Comparison of ENCODE assay signal across 1 cellular context in genomic region chr12:3431685-3432084, GRCh38.
TF ChIP-seq lines count a peak whose summit lies in the region.

No MANE protein-coding gene starts in this region.

TF ChIP-seq in HCT116, 20 proteins besides CTCF, POLR2A, EP300 and RAD21:
- no peak for TF ChIP-seq REST (IDR thresholded peaks at IDR 0.05; ENCODE audit: low read depth)
- no peak for TF ChIP-seq MAX (IDR thresholded peaks at IDR 0.05)
- TF ChIP-seq JUND (IDR thresholded peaks at IDR 0.05), result no peak
- no peak for TF ChIP-seq FOSL1 (IDR thresholded peaks at IDR 0.05; ENCODE audit: low read depth)
- TF ChIP-seq EZH2 (IDR thresholded peaks at IDR 0.05), result no peak
- TF ChIP-seq ELF1 (IDR thresholded peaks at IDR 0.05; ENCODE audit: borderline replicate concordance, low read depth), result no peak
- no peak for TF ChIP-seq SP1 (IDR thresholded peaks at IDR 0.05; ENCODE audit: low read depth)
- no peak for TF ChIP-seq SRF (IDR thresholded peaks at IDR 0.05; ENCODE audit: low read depth)
- no peak for TF ChIP-seq CBX3 (IDR thresholded peaks at IDR 0.05; ENCODE audit: low read depth)
- TF ChIP-seq TCF7L2 (IDR thresholded peaks at IDR 0.05; ENCODE audit: borderline replicate concordance, extremely low read depth, insufficient read depth, insufficient read length), result no peak
- TF ChIP-seq CEBPB (IDR thresholded peaks at IDR 0.05; ENCODE audit: low read depth), result no peak
- no peak for TF ChIP-seq ZNF274 (IDR thresholded peaks at IDR 0.05; ENCODE audit: low read depth, low read length)
- no peak for TF ChIP-seq YY1 (IDR thresholded peaks at IDR 0.05; ENCODE audit: extremely low read depth, insufficient replicate concordance, low read depth, low read length)
- TF ChIP-seq ZFX (IDR thresholded peaks at IDR 0.05), result no peak
